Comparison of ENCODE assay signal across 24 cellular contexts in genomic region chr9:23725279-23725946, GRCh38.
DNase-seq lines count a peak whose midpoint lies in the region; ATAC-seq, FAIRE-seq and TF ChIP-seq lines count a peak whose summit lies in the region.
"Had no signal": no experiment of that assay in that cellular context is flagged by ENCODE, and none has a peak within 500 bp of the region (broad histone marks: within the 10 kb centered on the region; RNA-seq: fewer than 3 reads in every experiment).

No MANE protein-coding gene starts in this region.

- H3K27ac Mint-ChIP-seq in GM23338: peak overlapping the region; percentile 73
- H3K27ac Mint-ChIP-seq: CD14-positive monocyte; CD4-positive, alpha-beta T cell; CD8-positive, alpha-beta memory T cell had no signal

- no peak overlapping the region for H2AFZ ChIP-seq in GM23338
- no peak overlapping the region for H2AFZ ChIP-seq in H1 (ENCODE audit: low read length)

- H3K4ac ChIP-seq in H1 (replicated peaks; ENCODE audit: insufficient read length, low read depth, low read length): no peak overlapping the region

- H3K27ac ChIP-seq in GM23338 (ENCODE audit: low read depth) (0 out of 2 replicates have a peak overlapping the region, but pooled peaks have one; percentile 15), H1 (ENCODE audit: low read depth, low read length) (no peak overlapping the region)
- H3K27ac ChIP-seq: 22Rv1; A549; BLaER1 treated with 17β-estradiol and CSF1 and Interleukin-3, amounts not matched to agents 10 nM and 100 nM had no signal

- H3K27me3 ChIP-seq in GM23338 (ENCODE audit: insufficient read depth) (no peaks in the 10 kb centered on the region), H1 (replicated peaks in 1 of 4; ENCODE audit: control insufficient read depth in 3 of 4, extremely low read depth in 1 of 4, insufficient read depth in 3 of 4, low read length in 3 of 4) (no peaks in the 10 kb centered on the region)
- H3K27me3 ChIP-seq: BE2C; BLaER1 treated with 17β-estradiol and CSF1 and Interleukin-3, amounts not matched to agents 10 nM and 100 nM had no signal

- no peak overlapping the region for H4K5ac ChIP-seq in H1 (ENCODE audit: insufficient read length, low read depth, low read length)

- H3K4me1 ChIP-seq in GM23338 (ENCODE audit: insufficient read depth) (peaks cover 45% of the 10 kb centered on the region), H1 (replicated peaks in 1 of 4; ENCODE audit: control insufficient read depth in 3 of 4, insufficient read depth in 4 of 4, low read length in 3 of 4) (peaks cover 0 to 9% (median 3%) of the 10 kb centered on the region in 4 experiments; a peak in 3 of 7 replicates)
- H3K4me1 ChIP-seq: A549; BE2C; BLaER1 treated with 17β-estradiol and CSF1 and Interleukin-3, amounts not matched to agents 10 nM and 100 nM had no signal

- peaks cover 18% of the 10 kb centered on the region for H4K20me1 ChIP-seq in GM23338 (replicated peaks; ENCODE audit: insufficient read depth)
- peaks cover 0 to 2% of the 10 kb centered on the region in 2 experiments for H4K20me1 ChIP-seq in H1 (replicated peaks in 1 of 2; ENCODE audit: control insufficient read depth in 1 of 2, insufficient read depth in 2 of 2, low read length in 2 of 2)
- H4K20me1 ChIP-seq: BLaER1 treated with 17β-estradiol and CSF1 and Interleukin-3, amounts not matched to agents 10 nM and 100 nM had no signal

- no peaks in the 10 kb centered on the region; the same call in 1 of the 2 replicates for H3K79me1 ChIP-seq in H1 (ENCODE audit: low read depth, low read length)

- WGBS in H1 (ENCODE audit: extremely low coverage in 1 of 2, insufficient coverage in 1 of 2, insufficient read length in 1 of 2, insufficient replicate concordance in 2 of 2, low coverage in 1 of 2, low lambda C conversion rate in 2 of 2, missing lambda C conversion rate in 1 of 2), 2 experiments: 77% methylated on average over 6 of the region's 6 CpGs; no CpG with 5 or more reads in 1 of the 2 experiments

- no peak overlapping the region for H3K56ac ChIP-seq in H1 (replicated peaks; ENCODE audit: insufficient read length, low read depth, low read length)

- H2BK15ac ChIP-seq in H1 (ENCODE audit: low read length): no peak overlapping the region

- no peak for TF ChIP-seq POLR2A in H1 (IDR thresholded peaks at IDR 0.05; ENCODE audit: control extremely low read depth in 1 of 2, low read depth in 2 of 2, low read length in 2 of 2)

- H3K9me2 ChIP-seq in GM23338 (ENCODE audit: insufficient read depth): no peaks in the 10 kb centered on the region

- H2BK5ac ChIP-seq in H1 (ENCODE audit: low read depth, low read length): no peak overlapping the region

- no peak overlapping the region for H4K91ac ChIP-seq in H1 (replicated peaks; ENCODE audit: insufficient read length, low read length)

- no peak for TF ChIP-seq RAD21 in H1 (IDR thresholded peaks at IDR 0.05 in 1 of 2, conservative IDR thresholded peaks at IDR 0.05 in 1 of 2; ENCODE audit: low read depth in 2 of 2, low read length in 2 of 2)

- POLR2A ChIA-PET in HEK293T (lab: Yijun Ruan, JAX) (no interaction called here), H1 (lab: Charles Lee; ENCODE audit: partially characterized antibody) (interaction anchor here (1.2 kb wide), 1 partner anchor 14 kb away, joined by 3 read pairs; no protein-coding TSS in a partner anchor)

- H3K36me3 ChIP-seq in GM23338 (ENCODE audit: insufficient read depth) (no peaks in the 10 kb centered on the region), H1 (ENCODE audit: control insufficient read depth in 2 of 4, insufficient read depth in 4 of 4, low read length in 3 of 4) (peaks cover 0 to 1% (median 0%) of the 10 kb centered on the region in 4 experiments; a peak in 1 of 8 replicates)
- H3K36me3 ChIP-seq: BE2C; BLaER1 treated with 17β-estradiol and CSF1 and Interleukin-3, amounts not matched to agents 10 nM and 100 nM had no signal

- TF ChIP-seq CTCF in GM23338 (conservative IDR thresholded peaks at IDR 0.05; ENCODE audit: low read depth in 2 of 2) (no peak), H1 (IDR thresholded peaks at IDR 0.05; ENCODE audit: control extremely low read depth in 1 of 3, insufficient read depth in 1 of 3, low read depth in 1 of 3, low read length in 3 of 3) (no peak)

- no peak overlapping the region for H2BK12ac ChIP-seq in H1 (ENCODE audit: low read depth, low read length)

- H3K23ac ChIP-seq in H1 (ENCODE audit: insufficient read length): no peak overlapping the region

- no peak for FAIRE-seq in H1 (lab: Jason Lieb, UNC)
- FAIRE-seq: A549, D721Med, GM12878 had no signal

- no peaks in the 10 kb centered on the region for H3K23me2 ChIP-seq in H1 (ENCODE audit: low read depth, low read length)

- no peaks in the 10 kb centered on the region for H3F3A ChIP-seq in GM23338 (replicated peaks; ENCODE audit: low read depth)

- no peak overlapping the region for H2BK20ac ChIP-seq in H1 (ENCODE audit: low read length)

- no peak overlapping the region for H3K4me3 Mint-ChIP-seq in GM23338
- H3K4me3 Mint-ChIP-seq: CD14-positive monocyte; CD4-positive, alpha-beta T cell; CD8-positive, alpha-beta memory T cell had no signal

- no peak overlapping the region for H3K9ac ChIP-seq in H1 (replicated peaks in 1 of 4; ENCODE audit: extremely low read depth in 1 of 4, low read depth in 3 of 4, low read length in 3 of 4)
- H3K9ac ChIP-seq: BLaER1 treated with 17β-estradiol and CSF1 and Interleukin-3, amounts not matched to agents 10 nM and 100 nM had no signal

- no peak overlapping the region for H2AK5ac ChIP-seq in H1 (ENCODE audit: low read depth, low read length)

- ATAC-seq in GM23338: peak; percentile 61
- ATAC-seq in GM21786 (IDR thresholded peaks at IDR 0.05; ENCODE audit: unreplicated experiment): no peak
- ATAC-seq in HG03045 (IDR thresholded peaks at IDR 0.05; ENCODE audit: unreplicated experiment): no peak
- no peak for ATAC-seq in GM21576 (IDR thresholded peaks at IDR 0.05; ENCODE audit: unreplicated experiment)
- ATAC-seq: A549, GM12878, HCT116 had no signal

- DNase-seq in GM23338 (ENCODE audit: low spot score): no peak
- no peak for DNase-seq in HEK293T (ENCODE audit: extremely low spot score)
- DNase-seq in H1 (ENCODE audit: low read depth in 1 of 2, low spot score in 2 of 2): no peak
- DNase-seq: ACHN; AML-193; BE2C; CD4-positive, alpha-beta T cell; CD8-positive, alpha-beta memory T cell; DMS 273 treated with DMSO at 0.1 percent for 48 hours; DMS79; EL; GDM1; GOT3; H7 had no signal

- no peaks in the 10 kb centered on the region; the same call in 2 of the 3 replicates for H3K9me3 Mint-ChIP-seq in GM23338

- H3K36me3 Mint-ChIP-seq in GM23338 (ENCODE audit: low read depth): peaks cover 9% of the 10 kb centered on the region
- H3K36me3 Mint-ChIP-seq: CD14-positive monocyte; CD8-positive, alpha-beta memory T cell had no signal

- H2BK120ac ChIP-seq in H1 (replicated peaks; ENCODE audit: low read depth, low read length): no peak overlapping the region

- H3K9me3 ChIP-seq in H1 (ENCODE audit: insufficient read depth in 2 of 2, low read depth in 1 of 2, low read length in 1 of 2): no peaks in the 10 kb centered on the region
- H3K9me3 ChIP-seq: A549; BE2C; BLaER1 treated with 17β-estradiol and CSF1 and Interleukin-3, amounts not matched to agents 10 nM and 100 nM had no signal

- H3K4me3 ChIP-seq in GM23338 (no peak overlapping the region), H1 (ENCODE audit: extremely low read depth in 1 of 4, insufficient read depth in 2 of 4, low read depth in 3 of 4, low read length in 4 of 4) (no peak overlapping the region)
- H3K4me3 ChIP-seq: A549; BLaER1 treated with 17β-estradiol and CSF1 and Interleukin-3, amounts not matched to agents 10 nM and 100 nM; GM12878 had no signal

- H3K14ac ChIP-seq in H1 (ENCODE audit: insufficient read length): no peak overlapping the region

- CTCF ChIA-PET in HEK293T (lab: Yijun Ruan, JAX) (no interaction called here), H1 (lab: Charles Lee; ENCODE audit: partially characterized antibody) (no interaction called here)

- peaks cover 51% of the 10 kb centered on the region for H3K4me1 Mint-ChIP-seq in GM23338
- H3K4me1 Mint-ChIP-seq: CD14-positive monocyte; CD8-positive, alpha-beta memory T cell had no signal

- H3K4me2 ChIP-seq in GM23338 (no peak overlapping the region), H1 (ENCODE audit: insufficient read depth in 1 of 2, low read depth in 2 of 2, low read length in 2 of 2) (no peak overlapping the region)
- H3K4me2 ChIP-seq: A549; BLaER1 treated with 17β-estradiol and CSF1 and Interleukin-3, amounts not matched to agents 10 nM and 100 nM had no signal

- peaks cover 98% of the 10 kb centered on the region for H3K79me2 ChIP-seq in GM23338 (replicated peaks; ENCODE audit: insufficient read depth)
- peaks cover 0 to 90% of the 10 kb centered on the region in 2 experiments; a peak in 2 of 4 replicates for H3K79me2 ChIP-seq in H1 (ENCODE audit: control insufficient read depth in 1 of 2, insufficient read depth in 2 of 2, low read length in 2 of 2)

- no peak for TF ChIP-seq EP300 in H1 (IDR thresholded peaks at IDR 0.05; ENCODE audit: borderline replicate concordance in 1 of 2, low read depth in 2 of 2, low read length in 2 of 2)

- H3K18ac ChIP-seq in H1 (ENCODE audit: extremely low read depth, low read length): no peak overlapping the region

- H3K27me3 Mint-ChIP-seq in GM23338 (ENCODE audit: insufficient read depth, low read depth, poor library complexity): peaks cover 3% of the 10 kb centered on the region
- H3K27me3 Mint-ChIP-seq: CD4-positive, alpha-beta T cell; CD8-positive, alpha-beta memory T cell had no signal

- H4K8ac ChIP-seq in H1 (ENCODE audit: extremely low read depth, insufficient read depth, low read length): no peak overlapping the region

TF ChIP-seq in GM23338, 12 proteins besides CTCF, POLR2A, EP300 and RAD21 (continues in another document):
- TF ChIP-seq ZNF331 (CRISPR knock-in tag; IDR thresholded peaks at IDR 0.05; ENCODE audit: low read depth) (no peak), ZNF114 (CRISPR knock-in tag; IDR thresholded peaks at IDR 0.05) (no peak), CREB1 (CRISPR knock-in tag; IDR thresholded peaks at IDR 0.05; ENCODE audit: low read depth) (no peak), NANOG (IDR thresholded peaks at IDR 0.05; ENCODE audit: borderline replicate concordance) (no peak), POLR2AphosphoS5 (IDR thresholded peaks at IDR 0.05; ENCODE audit: low read depth) (no peak)

TF ChIP-seq in HEK293T, 16 proteins besides CTCF, POLR2A, EP300 and RAD21 (continues in another document):
- no peak for TF ChIP-seq SUZ12 (IDR thresholded peaks at IDR 0.05)

TF ChIP-seq in H1, 55 proteins besides CTCF, POLR2A, EP300 and RAD21:
- no peak for TF ChIP-seq TBP (IDR thresholded peaks at IDR 0.05; ENCODE audit: low read depth, low read length)
- TF ChIP-seq MAX (IDR thresholded peaks at IDR 0.05): no peak
- peak; percentile 34; the same call in 1 of the 2 replicates for TF ChIP-seq TEAD4 (IDR thresholded peaks at IDR 0.05; ENCODE audit: low read depth, low read length)
